1 cellular context compared by ENCODE assay signal in the genomic region with DNA sequence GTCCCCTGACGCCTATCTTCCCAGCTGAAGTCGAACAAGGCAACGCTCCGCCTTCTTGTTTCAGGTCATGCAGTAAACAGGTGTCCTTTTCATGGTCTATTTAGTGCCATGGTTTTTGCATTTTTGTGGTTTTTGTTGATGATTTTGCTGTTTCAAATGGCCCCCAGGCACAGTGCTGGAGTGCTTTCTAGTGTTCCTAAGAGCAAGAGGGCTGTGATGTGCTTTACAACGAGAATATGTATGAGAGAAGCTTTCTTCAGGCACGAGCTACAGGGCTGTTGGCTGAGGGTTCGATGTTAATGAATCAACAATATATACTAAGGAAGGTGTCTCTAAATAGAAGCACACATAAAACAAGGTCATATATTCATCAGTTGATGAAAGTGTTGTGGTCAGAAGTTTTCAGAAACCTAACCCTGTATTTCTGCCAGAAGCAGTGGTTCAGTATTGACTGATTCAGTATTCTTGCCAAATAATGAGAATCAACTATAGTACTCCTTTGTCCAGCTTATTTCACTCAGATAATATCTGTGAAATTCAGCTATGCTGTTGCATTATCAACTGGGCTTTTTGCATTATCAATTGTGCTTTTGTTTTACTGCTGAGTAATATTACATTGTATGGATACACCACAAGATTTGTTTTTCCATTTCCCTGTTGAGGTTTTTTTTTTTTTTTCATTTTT.
TF ChIP-seq lines count a peak whose summit lies in the region.

No MANE protein-coding gene starts in this region.

TF ChIP-seq in SK-N-SH treated with all-trans-retinoic acid at 6 μM for 48 hours, 23 proteins besides CTCF, POLR2A, EP300 and RAD21 (continued from another document):
- TF ChIP-seq, protein P1, sequence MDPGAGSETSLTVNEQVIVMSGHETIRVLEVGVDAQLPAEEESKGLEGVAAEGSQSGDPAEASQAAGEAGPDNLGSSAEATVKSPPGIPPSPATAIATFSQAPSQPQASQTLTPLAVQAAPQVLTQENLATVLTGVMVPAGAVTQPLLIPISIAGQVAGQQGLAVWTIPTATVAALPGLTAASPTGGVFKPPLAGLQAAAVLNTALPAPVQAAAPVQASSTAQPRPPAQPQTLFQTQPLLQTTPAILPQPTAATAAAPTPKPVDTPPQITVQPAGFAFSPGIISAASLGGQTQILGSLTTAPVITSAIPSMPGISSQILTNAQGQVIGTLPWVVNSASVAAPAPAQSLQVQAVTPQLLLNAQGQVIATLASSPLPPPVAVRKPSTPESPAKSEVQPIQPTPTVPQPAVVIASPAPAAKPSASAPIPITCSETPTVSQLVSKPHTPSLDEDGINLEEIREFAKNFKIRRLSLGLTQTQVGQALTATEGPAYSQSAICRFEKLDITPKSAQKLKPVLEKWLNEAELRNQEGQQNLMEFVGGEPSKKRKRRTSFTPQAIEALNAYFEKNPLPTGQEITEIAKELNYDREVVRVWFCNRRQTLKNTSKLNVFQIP (CRISPR knock-in tag; IDR thresholded peaks at IDR 0.05; ENCODE audit: borderline replicate concordance, low read depth): no peak
- TF ChIP-seq OSR1 (CRISPR knock-in tag; IDR thresholded peaks at IDR 0.05): no peak
- TF ChIP-seq, protein P2, sequence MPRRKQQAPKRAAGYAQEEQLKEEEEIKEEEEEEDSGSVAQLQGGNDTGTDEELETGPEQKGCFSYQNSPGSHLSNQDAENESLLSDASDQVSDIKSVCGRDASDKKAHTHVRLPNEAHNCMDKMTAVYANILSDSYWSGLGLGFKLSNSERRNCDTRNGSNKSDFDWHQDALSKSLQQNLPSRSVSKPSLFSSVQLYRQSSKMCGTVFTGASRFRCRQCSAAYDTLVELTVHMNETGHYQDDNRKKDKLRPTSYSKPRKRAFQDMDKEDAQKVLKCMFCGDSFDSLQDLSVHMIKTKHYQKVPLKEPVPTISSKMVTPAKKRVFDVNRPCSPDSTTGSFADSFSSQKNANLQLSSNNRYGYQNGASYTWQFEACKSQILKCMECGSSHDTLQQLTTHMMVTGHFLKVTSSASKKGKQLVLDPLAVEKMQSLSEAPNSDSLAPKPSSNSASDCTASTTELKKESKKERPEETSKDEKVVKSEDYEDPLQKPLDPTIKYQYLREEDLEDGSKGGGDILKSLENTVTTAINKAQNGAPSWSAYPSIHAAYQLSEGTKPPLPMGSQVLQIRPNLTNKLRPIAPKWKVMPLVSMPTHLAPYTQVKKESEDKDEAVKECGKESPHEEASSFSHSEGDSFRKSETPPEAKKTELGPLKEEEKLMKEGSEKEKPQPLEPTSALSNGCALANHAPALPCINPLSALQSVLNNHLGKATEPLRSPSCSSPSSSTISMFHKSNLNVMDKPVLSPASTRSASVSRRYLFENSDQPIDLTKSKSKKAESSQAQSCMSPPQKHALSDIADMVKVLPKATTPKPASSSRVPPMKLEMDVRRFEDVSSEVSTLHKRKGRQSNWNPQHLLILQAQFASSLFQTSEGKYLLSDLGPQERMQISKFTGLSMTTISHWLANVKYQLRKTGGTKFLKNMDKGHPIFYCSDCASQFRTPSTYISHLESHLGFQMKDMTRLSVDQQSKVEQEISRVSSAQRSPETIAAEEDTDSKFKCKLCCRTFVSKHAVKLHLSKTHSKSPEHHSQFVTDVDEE (CRISPR knock-in tag; IDR thresholded peaks at IDR 0.05): no peak
- no peak for TF ChIP-seq ZFP3 (CRISPR knock-in tag; IDR thresholded peaks at IDR 0.05)
- TF ChIP-seq, protein P3, sequence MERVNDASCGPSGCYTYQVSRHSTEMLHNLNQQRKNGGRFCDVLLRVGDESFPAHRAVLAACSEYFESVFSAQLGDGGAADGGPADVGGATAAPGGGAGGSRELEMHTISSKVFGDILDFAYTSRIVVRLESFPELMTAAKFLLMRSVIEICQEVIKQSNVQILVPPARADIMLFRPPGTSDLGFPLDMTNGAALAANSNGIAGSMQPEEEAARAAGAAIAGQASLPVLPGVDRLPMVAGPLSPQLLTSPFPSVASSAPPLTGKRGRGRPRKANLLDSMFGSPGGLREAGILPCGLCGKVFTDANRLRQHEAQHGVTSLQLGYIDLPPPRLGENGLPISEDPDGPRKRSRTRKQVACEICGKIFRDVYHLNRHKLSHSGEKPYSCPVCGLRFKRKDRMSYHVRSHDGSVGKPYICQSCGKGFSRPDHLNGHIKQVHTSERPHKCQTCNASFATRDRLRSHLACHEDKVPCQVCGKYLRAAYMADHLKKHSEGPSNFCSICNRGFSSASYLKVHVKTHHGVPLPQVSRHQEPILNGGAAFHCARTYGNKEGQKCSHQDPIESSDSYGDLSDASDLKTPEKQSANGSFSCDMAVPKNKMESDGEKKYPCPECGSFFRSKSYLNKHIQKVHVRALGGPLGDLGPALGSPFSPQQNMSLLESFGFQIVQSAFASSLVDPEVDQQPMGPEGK (CRISPR knock-in tag; IDR thresholded peaks at IDR 0.05; ENCODE audit: borderline replicate concordance): no peak
- no peak for TF ChIP-seq ZFP30 (CRISPR knock-in tag; IDR thresholded peaks at IDR 0.05)
- TF ChIP-seq ZC3H10 (CRISPR knock-in tag; IDR thresholded peaks at IDR 0.05): no peak
- TF ChIP-seq, protein P4, sequence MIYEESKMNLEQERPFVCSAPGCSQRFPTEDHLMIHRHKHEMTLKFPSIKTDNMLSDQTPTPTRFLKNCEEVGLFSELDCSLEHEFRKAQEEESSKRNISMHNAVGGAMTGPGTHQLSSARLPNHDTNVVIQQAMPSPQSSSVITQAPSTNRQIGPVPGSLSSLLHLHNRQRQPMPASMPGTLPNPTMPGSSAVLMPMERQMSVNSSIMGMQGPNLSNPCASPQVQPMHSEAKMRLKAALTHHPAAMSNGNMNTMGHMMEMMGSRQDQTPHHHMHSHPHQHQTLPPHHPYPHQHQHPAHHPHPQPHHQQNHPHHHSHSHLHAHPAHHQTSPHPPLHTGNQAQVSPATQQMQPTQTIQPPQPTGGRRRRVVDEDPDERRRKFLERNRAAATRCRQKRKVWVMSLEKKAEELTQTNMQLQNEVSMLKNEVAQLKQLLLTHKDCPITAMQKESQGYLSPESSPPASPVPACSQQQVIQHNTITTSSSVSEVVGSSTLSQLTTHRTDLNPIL (CRISPR knock-in tag; IDR thresholded peaks at IDR 0.05; ENCODE audit: low read depth): no peak
- TF ChIP-seq ESRRG (CRISPR knock-in tag; IDR thresholded peaks at IDR 0.05): no peak
- TF ChIP-seq ZNF70 (CRISPR knock-in tag; IDR thresholded peaks at IDR 0.05): no peak
- no peak for TF ChIP-seq TCF4 (CRISPR knock-in tag; IDR thresholded peaks at IDR 0.05; ENCODE audit: borderline replicate concordance)
- no peak for TF ChIP-seq ZNF8 (CRISPR knock-in tag; IDR thresholded peaks at IDR 0.05)
TF ChIP-seq in SK-N-SH treated with all-trans-retinoic acid at 6 μM for 48 hours: peak in this region for 0.
